Comparison of ENCODE assay signal across 9 cellular contexts in the genomic region with DNA sequence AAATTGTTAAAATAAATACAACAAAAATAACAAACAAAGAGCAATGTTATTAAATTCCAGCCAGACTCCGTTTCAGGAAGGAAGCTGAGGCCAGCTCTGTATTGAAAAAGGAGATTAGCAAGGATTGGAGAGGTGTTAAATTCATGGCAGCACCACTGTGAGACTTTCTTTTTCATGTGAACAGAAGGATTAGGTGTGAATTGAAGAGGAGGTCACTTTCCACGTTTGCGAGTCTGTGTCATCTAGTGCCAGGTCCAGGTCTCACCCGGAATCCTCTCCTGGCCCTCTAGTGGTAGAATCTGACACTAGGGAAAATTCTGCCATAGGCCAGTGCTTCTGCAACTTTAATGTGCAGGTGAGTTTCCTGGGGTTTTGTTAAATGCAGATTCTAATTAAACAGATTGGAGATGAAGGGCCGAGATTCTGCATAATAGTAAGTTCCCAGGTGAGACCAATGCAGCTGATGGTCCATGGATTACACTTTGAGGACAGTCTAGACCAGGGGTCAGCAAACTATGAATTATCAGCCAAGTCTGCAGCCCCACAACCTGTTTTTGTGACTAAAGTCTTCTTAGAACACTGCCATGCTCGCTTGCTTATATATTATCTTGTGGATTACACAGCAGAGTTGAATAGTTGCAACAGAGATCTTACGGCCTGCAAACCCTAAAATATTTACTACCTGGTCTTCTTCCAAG. TPM values are rescaled to one million over a fixed set of nuclear protein-coding genes. Genes with fewer than 3 reads are reported as not detected.
DNase-seq lines count a peak whose midpoint lies in the region; ATAC-seq, FAIRE-seq and TF ChIP-seq lines count a peak whose summit lies in the region.
"Had no signal": no experiment of that assay in that cellular context is flagged by ENCODE, and none has a peak within 500 bp of the region (broad histone marks: within the 10 kb centered on the region; RNA-seq: fewer than 3 reads in every experiment).

No MANE protein-coding gene starts in this region.

- WGBS in pancreas, 2 donors: 19 to 21% methylated on average over 7 of the region's 7 CpGs

- intact Hi-C loops in pancreas (cut with DNase I): no loop called here

- H3K36me3 ChIP-seq in pancreas: no peaks in the 10 kb centered on the region

- no peak for FAIRE-seq in pancreas (lab: Jason Lieb, UNC)

- DNase-seq in NCI-H2107 treated with DMSO at 0.1 percent for 48 hours (lab: John Stamatoyannopoulos, UW; ENCODE audit: unreplicated experiment) (peak; percentile 3), NCI-H2107 (lab: John Stamatoyannopoulos, UW) (no peak), HEK293T (ENCODE audit: extremely low spot score) (peak; percentile 71), SK-N-DZ (ENCODE audit: low spot score) (peak; percentile 30), fibroblast of the aortic adventitia (ENCODE audit: low read depth) (peak; percentile 41), pancreas (peak in 2 of 6 donors; percentile 24 to 45)

- H3K9me3 ChIP-seq in pancreas: no peaks in the 10 kb centered on the region

- H3K27ac ChIP-seq in pancreas: peak overlapping the region in 2 of 4 donors; percentile 26 to 32

- TF ChIP-seq CTCF in fibroblast of the aortic adventitia (IDR thresholded peaks at IDR 0.05; ENCODE audit: insufficient read depth, low read length): peak; percentile 89
- TF ChIP-seq CTCF in pancreas (IDR thresholded peaks at IDR 0.05): peak; percentile 65 to 74 (median 70)

- CTCF ChIA-PET in HEK293T (lab: Yijun Ruan, JAX): interaction anchor here (0.9 to 1.8 kb wide), 4 partner anchors 9 to 77 kb away, joined by 3 to 6 read pairs (median 4); a partner anchor contains a TSS

- H3K4me1 ChIP-seq in pancreas: no peaks in the 10 kb centered on the region

- no peaks in the 10 kb centered on the region for H3K27me3 ChIP-seq in pancreas

- H3K4me3 ChIP-seq in fibroblast of the aortic adventitia (ENCODE audit: low read depth, low read length): no peak overlapping the region
- no peak overlapping the region for H3K4me3 ChIP-seq in pancreas

- POLR2A ChIA-PET in HEK293T (lab: Yijun Ruan, JAX): no interaction called here

- ATAC-seq in pancreas: peak; percentile 75 to 96 (median 88)
- no peak for ATAC-seq in GM19324 (IDR thresholded peaks at IDR 0.05; ENCODE audit: low FRiP score, unreplicated experiment)
- no peak for ATAC-seq in HG03039 (IDR thresholded peaks at IDR 0.05; ENCODE audit: unreplicated experiment)

TF ChIP-seq in HEK293T, 16 proteins besides CTCF, POLR2A, EP300 and RAD21:
- TF ChIP-seq ARNT (IDR thresholded peaks at IDR 0.05) (no peak), HDGF (IDR thresholded peaks at IDR 0.05; ENCODE audit: borderline replicate concordance) (no peak)

RNA-seq across cellular contexts. Expression of a gene that starts 9.2 kb away (rescaled TPM):
- not detected in 2 replicates for polyA plus RNA-seq in SK-N-DZ (2014; cell fraction: cytosol; rRNA removed)
- polyA plus RNA-seq in SK-N-DZ (2014; cell fraction: nucleus; rRNA removed): not detected in 2 replicates
- total RNA-seq in fibroblast of the aortic adventitia (ENCODE audit: low replicate concordance): not detected in 2 replicates
- under 1 TPM in 5 of 6 donors, not detected in 1; 0.19 to 0.56 (median 0.34) TPM for total RNA-seq in pancreas
- polyA plus RNA-seq in pancreas: 1 to 10 TPM in 1 of 2 donors, under 1 TPM in 1; 0.68 to 1.7 TPM
- total RNA-seq: CD4-positive, CD25-positive, alpha-beta regulatory T cell had no signal
- polyA plus RNA-seq: CD4-positive, CD25-positive, alpha-beta regulatory T cell had no signal

Comparison
In these comparisons a context has a peak if more than half of its experiments do, and no peak if none do; other contexts are left out.
1. ATAC-seq: peak in pancreas (4 of 4); none in GM19324 (single experiment) and HG03039 (single experiment).